In genomic region chr15:41116116-41116871, GRCh38 we compare ENCODE assay signal across 8 cellular contexts. TPM values are rescaled to one million over a fixed set of nuclear protein-coding genes. Genes with fewer than 3 reads are reported as not detected.
DNase-seq lines count a peak whose midpoint lies in the region; ATAC-seq and TF ChIP-seq lines count a peak whose summit lies in the region.

A gene with protein sequence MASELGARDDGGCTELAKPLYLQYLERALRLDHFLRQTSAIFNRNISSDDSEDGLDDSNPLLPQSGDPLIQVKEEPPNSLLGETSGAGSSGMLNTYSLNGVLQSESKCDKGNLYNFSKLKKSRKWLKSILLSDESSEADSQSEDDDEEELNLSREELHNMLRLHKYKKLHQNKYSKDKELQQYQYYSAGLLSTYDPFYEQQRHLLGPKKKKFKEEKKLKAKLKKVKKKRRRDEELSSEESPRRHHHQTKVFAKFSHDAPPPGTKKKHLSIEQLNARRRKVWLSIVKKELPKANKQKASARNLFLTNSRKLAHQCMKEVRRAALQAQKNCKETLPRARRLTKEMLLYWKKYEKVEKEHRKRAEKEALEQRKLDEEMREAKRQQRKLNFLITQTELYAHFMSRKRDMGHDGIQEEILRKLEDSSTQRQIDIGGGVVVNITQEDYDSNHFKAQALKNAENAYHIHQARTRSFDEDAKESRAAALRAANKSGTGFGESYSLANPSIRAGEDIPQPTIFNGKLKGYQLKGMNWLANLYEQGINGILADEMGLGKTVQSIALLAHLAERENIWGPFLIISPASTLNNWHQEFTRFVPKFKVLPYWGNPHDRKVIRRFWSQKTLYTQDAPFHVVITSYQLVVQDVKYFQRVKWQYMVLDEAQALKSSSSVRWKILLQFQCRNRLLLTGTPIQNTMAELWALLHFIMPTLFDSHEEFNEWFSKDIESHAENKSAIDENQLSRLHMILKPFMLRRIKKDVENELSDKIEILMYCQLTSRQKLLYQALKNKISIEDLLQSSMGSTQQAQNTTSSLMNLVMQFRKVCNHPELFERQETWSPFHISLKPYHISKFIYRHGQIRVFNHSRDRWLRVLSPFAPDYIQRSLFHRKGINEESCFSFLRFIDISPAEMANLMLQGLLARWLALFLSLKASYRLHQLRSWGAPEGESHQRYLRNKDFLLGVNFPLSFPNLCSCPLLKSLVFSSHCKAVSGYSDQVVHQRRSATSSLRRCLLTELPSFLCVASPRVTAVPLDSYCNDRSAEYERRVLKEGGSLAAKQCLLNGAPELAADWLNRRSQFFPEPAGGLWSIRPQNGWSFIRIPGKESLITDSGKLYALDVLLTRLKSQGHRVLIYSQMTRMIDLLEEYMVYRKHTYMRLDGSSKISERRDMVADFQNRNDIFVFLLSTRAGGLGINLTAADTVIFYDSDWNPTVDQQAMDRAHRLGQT (N-terminal part only) (minus strand): TSS chr15:41116280. CDS start chr15:41096310, 19,970 bp downstream.

- peak; percentile 72 for ATAC-seq in GM21529 (IDR thresholded peaks at IDR 0.05; ENCODE audit: unreplicated experiment)
- ATAC-seq in PC-3, result peak; percentile 88

- peaks cover 11% of the 10 kb centered on the region for H3K4me1 ChIP-seq in PC-3 (ENCODE audit: insufficient read depth, low read length)

- H3K4me3 ChIP-seq in PC-3 (ENCODE audit: low read length) (peak within 1 kb of the TSS; percentile 89), epithelial cell of proximal tubule (ENCODE audit: low read depth, low read length) (peak within 1 kb of the TSS; percentile 99)

- POLR2A ChIA-PET in PC-3 (lab: Charles Lee; ENCODE audit: unreplicated experiment), result interaction anchor here (0.6 to 0.8 kb wide), 2 partner anchors 115 to 216 kb away, joined by 4 to 5 read pairs; partner anchors contain the start of genes NUSAP1 and OIP5

- CTCF ChIA-PET in PC-3 (lab: Charles Lee), result interaction anchor here (1.1 kb wide), 1 partner anchor 224 kb away, joined by 4 read pairs; no protein-coding TSS in a partner anchor

- H3K27me3 ChIP-seq in PC-3 (ENCODE audit: low read length), result no peaks in the 10 kb centered on the region

- H3K27ac ChIP-seq in PC-3 (ENCODE audit: low read length), result peak within 1 kb of the TSS; percentile 93

- peaks cover 51% of the 10 kb centered on the region for H3K79me2 ChIP-seq in PC-3 (ENCODE audit: low read length)

- BruUV-seq in PC-3 (replicated peaks; lab: Mats Ljungman, UMichigan), result no TSS peak

- H3K4me2 ChIP-seq in PC-3 (ENCODE audit: low read length), result peak within 1 kb of the TSS; percentile 94

- TF ChIP-seq RAD21 in Ishikawa (IDR thresholded peaks at IDR 0.05; ENCODE audit: low read depth), result no peak

- peaks cover 7% of the 10 kb centered on the region; the same call in 1 of the 2 replicates for H3K36me3 ChIP-seq in PC-3 (ENCODE audit: low read depth, low read length)

- H3K9me2 ChIP-seq in PC-3 (replicated peaks; ENCODE audit: low read length), result no peaks in the 10 kb centered on the region

- peak; percentile 27; the same call in 1 of the 2 replicates for TF ChIP-seq EP300 in Ishikawa (IDR thresholded peaks at IDR 0.05; ENCODE audit: borderline replicate concordance)

- intact Hi-C loops in PC-3 (cut with micrococcal nuclease), result loop anchor here (1.0 to 10.0 kb wide), 4 partner anchors 46 to 211 kb away; partner anchors contain the start of gene CHP1

- H2AFZ ChIP-seq in PC-3 (ENCODE audit: low read length), result peak within 1 kb of the TSS; percentile 87

- peaks cover 8% of the 10 kb centered on the region; the same call in 1 of the 2 replicates for H4K20me1 ChIP-seq in PC-3 (ENCODE audit: low read length)

- DNase-seq in DMS 273 (lab: John Stamatoyannopoulos, UW; ENCODE audit: unreplicated experiment) (peak; percentile 98), PC-3 (peak; percentile 99), activated T-cell treated with anti-CD3 and anti-CD28 coated beads for 48 hours (ENCODE audit: low read depth) (peak; percentile 91), epithelial cell of proximal tubule (ENCODE audit: low read depth) (peak; percentile 88), mucosa of gallbladder (ENCODE audit: low spot score) (peak; percentile 100)
- DNase-seq in stimulated activated CD8-positive, alpha-beta memory T cell treated with anti-CD3 and anti-CD28 coated beads, Interleukin-4, amount 100 ng/mL, for 4 hours (ENCODE audit: low read depth in 2 of 2, low spot score in 1 of 2), result peak; percentile 93 to 94

- H3K9ac ChIP-seq in PC-3 (ENCODE audit: low read length), result peak within 1 kb of the TSS; percentile 100

- no peaks in the 10 kb centered on the region for H3K9me3 ChIP-seq in PC-3 (ENCODE audit: low read length)

- no peak for TF ChIP-seq CTCF in PC-3 (conservative IDR thresholded peaks at IDR 0.05; ENCODE audit: low read depth, low read length)
- TF ChIP-seq CTCF in epithelial cell of proximal tubule (conservative IDR thresholded peaks at IDR 0.05; ENCODE audit: low read depth, low read length), result no peak

- no peaks in the 10 kb centered on the region for H3F3A ChIP-seq in PC-3 (ENCODE audit: low read length, unreplicated experiment)

TF ChIP-seq in Ishikawa, 13 proteins besides CTCF, POLR2A, EP300 and RAD21:
- peak; percentile 93 for TF ChIP-seq YY1 (IDR thresholded peaks at IDR 0.05; ENCODE audit: low read depth)
- no peak for TF ChIP-seq TEAD4 (IDR thresholded peaks at IDR 0.05)
- TF ChIP-seq FOXM1 (IDR thresholded peaks at IDR 0.05; ENCODE audit: borderline replicate concordance, low read depth), result no peak
- TF ChIP-seq, protein P1, sequence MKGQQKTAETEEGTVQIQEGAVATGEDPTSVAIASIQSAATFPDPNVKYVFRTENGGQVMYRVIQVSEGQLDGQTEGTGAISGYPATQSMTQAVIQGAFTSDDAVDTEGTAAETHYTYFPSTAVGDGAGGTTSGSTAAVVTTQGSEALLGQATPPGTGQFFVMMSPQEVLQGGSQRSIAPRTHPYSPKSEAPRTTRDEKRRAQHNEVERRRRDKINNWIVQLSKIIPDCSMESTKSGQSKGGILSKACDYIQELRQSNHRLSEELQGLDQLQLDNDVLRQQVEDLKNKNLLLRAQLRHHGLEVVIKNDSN (IDR thresholded peaks at IDR 0.05), result no peak
- peak; percentile 51 for TF ChIP-seq MAX (IDR thresholded peaks at IDR 0.05)
- TF ChIP-seq TAF1 (IDR thresholded peaks at IDR 0.05; ENCODE audit: low read depth), result peak; percentile 72
- TF ChIP-seq EGR1 (IDR thresholded peaks at IDR 0.05), result peak; percentile 58; the same call in 1 of the 2 replicates
- TF ChIP-seq CREB1 (IDR thresholded peaks at IDR 0.05; ENCODE audit: low read depth), result peak; percentile 51; the same call in 1 of the 2 replicates
- no peak for TF ChIP-seq NFIC (IDR thresholded peaks at IDR 0.05)
- peak; percentile 48; the same call in 1 of the 2 replicates for TF ChIP-seq TCF12 (IDR thresholded peaks at IDR 0.05; ENCODE audit: low read depth)
- no peak; the same call in 1 of the 2 replicates for TF ChIP-seq ZBTB7A (IDR thresholded peaks at IDR 0.05; ENCODE audit: low read depth)
- TF ChIP-seq, protein P2, sequence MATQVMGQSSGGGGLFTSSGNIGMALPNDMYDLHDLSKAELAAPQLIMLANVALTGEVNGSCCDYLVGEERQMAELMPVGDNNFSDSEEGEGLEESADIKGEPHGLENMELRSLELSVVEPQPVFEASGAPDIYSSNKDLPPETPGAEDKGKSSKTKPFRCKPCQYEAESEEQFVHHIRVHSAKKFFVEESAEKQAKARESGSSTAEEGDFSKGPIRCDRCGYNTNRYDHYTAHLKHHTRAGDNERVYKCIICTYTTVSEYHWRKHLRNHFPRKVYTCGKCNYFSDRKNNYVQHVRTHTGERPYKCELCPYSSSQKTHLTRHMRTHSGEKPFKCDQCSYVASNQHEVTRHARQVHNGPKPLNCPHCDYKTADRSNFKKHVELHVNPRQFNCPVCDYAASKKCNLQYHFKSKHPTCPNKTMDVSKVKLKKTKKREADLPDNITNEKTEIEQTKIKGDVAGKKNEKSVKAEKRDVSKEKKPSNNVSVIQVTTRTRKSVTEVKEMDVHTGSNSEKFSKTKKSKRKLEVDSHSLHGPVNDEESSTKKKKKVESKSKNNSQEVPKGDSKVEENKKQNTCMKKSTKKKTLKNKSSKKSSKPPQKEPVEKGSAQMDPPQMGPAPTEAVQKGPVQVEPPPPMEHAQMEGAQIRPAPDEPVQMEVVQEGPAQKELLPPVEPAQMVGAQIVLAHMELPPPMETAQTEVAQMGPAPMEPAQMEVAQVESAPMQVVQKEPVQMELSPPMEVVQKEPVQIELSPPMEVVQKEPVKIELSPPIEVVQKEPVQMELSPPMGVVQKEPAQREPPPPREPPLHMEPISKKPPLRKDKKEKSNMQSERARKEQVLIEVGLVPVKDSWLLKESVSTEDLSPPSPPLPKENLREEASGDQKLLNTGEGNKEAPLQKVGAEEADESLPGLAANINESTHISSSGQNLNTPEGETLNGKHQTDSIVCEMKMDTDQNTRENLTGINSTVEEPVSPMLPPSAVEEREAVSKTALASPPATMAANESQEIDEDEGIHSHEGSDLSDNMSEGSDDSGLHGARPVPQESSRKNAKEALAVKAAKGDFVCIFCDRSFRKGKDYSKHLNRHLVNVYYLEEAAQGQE (IDR thresholded peaks at IDR 0.05; ENCODE audit: low read depth), result no peak
- no peak for TF ChIP-seq CEBPB (IDR thresholded peaks at IDR 0.05)

RNA-seq across cellular contexts. Expression of the gene that starts here (rescaled TPM):
- total RNA-seq in PC-3 (2014; rRNA removed) (38.4 and 47.7 TPM in 2 replicates), epithelial cell of proximal tubule (27.3 and 33.8 TPM in 2 replicates), mucosa of gallbladder (20.1 TPM)

Comparison
In these comparisons a context has a peak if more than half of its experiments do, and no peak if none do; other contexts are left out.
1. Peak in every context shown above with its lines: DNase-seq, ATAC-seq, H3K4me3 ChIP-seq and H3K27ac ChIP-seq.